ENCODE assay signal across 35 cellular contexts in the genomic region with DNA sequence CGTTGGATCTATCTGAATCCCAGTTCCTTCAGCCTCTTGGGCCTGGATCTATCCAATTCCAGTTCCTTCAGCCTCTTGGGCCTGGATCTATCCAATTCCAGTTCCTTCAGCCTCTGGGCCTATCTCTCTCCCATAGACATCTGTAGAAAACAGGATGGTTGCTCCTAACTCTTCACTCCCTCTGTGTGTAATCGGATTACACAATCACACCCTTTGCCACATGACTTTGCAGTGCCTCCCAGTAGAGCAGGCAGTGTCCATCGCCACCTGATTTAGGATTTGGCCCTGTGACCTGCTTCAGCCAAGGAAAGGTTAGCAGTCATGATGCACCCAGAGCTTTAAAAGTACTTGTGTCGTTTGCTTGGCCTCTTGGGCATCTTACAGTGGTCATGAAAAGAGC. TPM values are rescaled to one million over a fixed set of nuclear protein-coding genes. Genes with fewer than 3 reads are reported as not detected.
"Had no signal": no experiment of that assay in that cellular context is flagged by ENCODE, and none has a peak within 500 bp of the region (broad histone marks: within the 10 kb centered on the region; RNA-seq: fewer than 3 reads in every experiment).

No MANE protein-coding gene starts in this region.

- H3K4me2 ChIP-seq: hepatocyte had no signal

- H3K27ac ChIP-seq: brain microvascular endothelial cell, esophagus muscularis mucosa, gastroesophageal sphincter, heart right ventricle, hepatocyte had no signal

- H3K9me3 Mint-ChIP-seq: activated CD4-positive, alpha-beta memory T cell treated with anti-CD3 and anti-CD28 coated beads, Interleukin-2, amount 10 ng/mL, durations not matched to agents 7 days and 5 days; activated naive CD4-positive, alpha-beta T cell treated with anti-CD3 and anti-CD28 coated beads, Interleukin-2, amount 10 ng/mL, durations not matched to agents 7 days and 5 days; activated T-cell treated with anti-CD3 and anti-CD28 coated beads, Interleukin-2, amount 50 U/mL, for 24 hours; activated T-cell treated with anti-CD3 and anti-CD28 coated beads, Interleukin-2, amount 50 U/mL, for 72 hours; effector memory CD8-positive, alpha-beta T cell; T-helper 2 cell treated with Interferon-gamma antibody and Interleukin-4, amounts not matched to agents 5 μg/mL and 100 μg/mL, for 36 hours had no signal

- H3K36me3 ChIP-seq: brain microvascular endothelial cell, esophagus muscularis mucosa, gastroesophageal sphincter, heart right ventricle had no signal

- H3K79me2 ChIP-seq: hepatocyte had no signal

- H3K4me3 ChIP-seq: esophagus muscularis mucosa, gastroesophageal sphincter, heart right ventricle, hepatocyte had no signal

- ATAC-seq: activated naive CD4-positive, alpha-beta T cell treated with anti-CD3 and anti-CD28 coated beads, Interleukin-2, amount 50 U/mL, for 72 hours; activated T-cell treated with anti-CD3 and anti-CD28 coated beads, Interleukin-2, amount 50 U/mL, for 72 hours; effector memory CD8-positive, alpha-beta T cell; gastroesophageal sphincter; heart right ventricle; T-helper 17 cell had no signal

- H3K9me3 ChIP-seq: esophagus muscularis mucosa, gastroesophageal sphincter had no signal

- H2AFZ ChIP-seq: hepatocyte had no signal

- DNase-seq: activated CD4-positive, alpha-beta memory T cell treated with anti-CD3 and anti-CD28 coated beads, Interleukin-2, amount 10 ng/mL, durations not matched to agents 7 days and 5 days; activated CD4-positive, alpha-beta T cell treated with anti-CD3 and anti-CD28 coated beads for 1 hour; activated CD4-positive, alpha-beta T cell treated with anti-CD3 and anti-CD28 coated beads for 4 hours; activated CD4-positive, alpha-beta T cell treated with anti-CD3 and anti-CD28 coated beads, Interleukin-2, amount 10 ng/mL, durations not matched to agents 7 days and 5 days; activated CD4-positive, alpha-beta T cell treated with anti-CD3 and anti-CD28 coated beads, Interleukin-2, amount 50 U/mL, for 4 hours; activated CD8-positive, alpha-beta memory T cell treated with anti-CD3 and anti-CD28 coated beads, Interleukin-2, amount 50 U/mL, for 48 hours; activated gamma-delta T cell; activated naive CD4-positive, alpha-beta T cell; activated naive CD4-positive, alpha-beta T cell treated with anti-CD3 and anti-CD28 coated beads, Interleukin-2, amount 10 ng/mL, durations not matched to agents 7 days and 5 days; activated naive CD8-positive, alpha-beta T cell treated with anti-CD3 and anti-CD28 coated beads, Interleukin-2, amount 10 ng/mL, durations not matched to agents 7 days and 5 days; activated T-cell treated with anti-CD3 and anti-CD28 coated beads for 4 hours; activated T-cell treated with anti-CD3 and anti-CD28 coated beads, Interleukin-2, amount 50 U/mL, for 24 hours; activated T-cell treated with anti-CD3 and anti-CD28 coated beads, Interleukin-2, amount 50 U/mL, for 72 hours; amniotic stem cell; anterior cingulate cortex; brain microvascular endothelial cell; caudate nucleus; cortex of kidney; dermis blood vessel endothelial cell; effector CD4-positive, alpha-beta T cell; effector memory CD8-positive, alpha-beta T cell; erythroblast; foreskin melanocyte; heart right ventricle; T-helper 17 cell; T1000 had no signal

- H3K4me1 Mint-ChIP-seq: activated CD4-positive, alpha-beta memory T cell treated with anti-CD3 and anti-CD28 coated beads, Interleukin-2, amount 10 ng/mL, durations not matched to agents 7 days and 5 days; activated CD4-positive, alpha-beta T cell treated with anti-CD3 and anti-CD28 coated beads, Interleukin-2, amount 10 ng/mL, durations not matched to agents 7 days and 5 days; activated naive CD4-positive, alpha-beta T cell treated with anti-CD3 and anti-CD28 coated beads, Interleukin-2, amount 10 ng/mL, durations not matched to agents 7 days and 5 days; activated naive CD8-positive, alpha-beta T cell treated with anti-CD3 and anti-CD28 coated beads, Interleukin-2, amount 10 ng/mL, durations not matched to agents 7 days and 5 days; T-helper 17 cell had no signal

- H3K4me3 Mint-ChIP-seq: activated CD4-positive, alpha-beta memory T cell treated with anti-CD3 and anti-CD28 coated beads, Interleukin-2, amount 10 ng/mL, durations not matched to agents 7 days and 5 days; activated CD4-positive, alpha-beta T cell treated with anti-CD3 and anti-CD28 coated beads, Interleukin-2, amount 10 ng/mL, durations not matched to agents 7 days and 5 days; activated naive CD4-positive, alpha-beta T cell treated with anti-CD3 and anti-CD28 coated beads, Interleukin-2, amount 10 ng/mL, durations not matched to agents 7 days and 5 days; activated naive CD8-positive, alpha-beta T cell treated with anti-CD3 and anti-CD28 coated beads, Interleukin-2, amount 10 ng/mL, durations not matched to agents 7 days and 5 days; activated T-cell treated with anti-CD3 and anti-CD28 coated beads, Interleukin-2, amount 50 U/mL, for 24 hours; activated T-cell treated with anti-CD3 and anti-CD28 coated beads, Interleukin-2, amount 50 U/mL, for 72 hours; effector memory CD8-positive, alpha-beta T cell; T-helper 17 cell; T-helper 2 cell treated with Interferon-gamma antibody and Interleukin-4, amounts not matched to agents 5 μg/mL and 100 μg/mL, for 36 hours had no signal

- FAIRE-seq: colon had no signal

- H3K27ac Mint-ChIP-seq: activated CD4-positive, alpha-beta memory T cell treated with anti-CD3 and anti-CD28 coated beads, Interleukin-2, amount 10 ng/mL, durations not matched to agents 7 days and 5 days; activated CD4-positive, alpha-beta T cell treated with anti-CD3 and anti-CD28 coated beads, Interleukin-2, amount 10 ng/mL, durations not matched to agents 7 days and 5 days; activated naive CD4-positive, alpha-beta T cell treated with anti-CD3 and anti-CD28 coated beads, Interleukin-2, amount 10 ng/mL, durations not matched to agents 7 days and 5 days; activated naive CD4-positive, alpha-beta T cell treated with anti-CD3 and anti-CD28 coated beads, Interleukin-2, amount 50 U/mL, for 72 hours; activated naive CD8-positive, alpha-beta T cell treated with anti-CD3 and anti-CD28 coated beads, Interleukin-2, amount 10 ng/mL, durations not matched to agents 7 days and 5 days; activated T-cell treated with anti-CD3 and anti-CD28 coated beads, Interleukin-2, amount 50 U/mL, for 24 hours; activated T-cell treated with anti-CD3 and anti-CD28 coated beads, Interleukin-2, amount 50 U/mL, for 72 hours; effector memory CD8-positive, alpha-beta T cell; T-helper 17 cell; T-helper 2 cell treated with Interferon-gamma antibody and Interleukin-4, amounts not matched to agents 5 μg/mL and 100 μg/mL, for 36 hours had no signal

- H3K36me3 Mint-ChIP-seq: activated naive CD4-positive, alpha-beta T cell treated with anti-CD3 and anti-CD28 coated beads, Interleukin-2, amount 10 ng/mL, durations not matched to agents 7 days and 5 days; activated naive CD4-positive, alpha-beta T cell treated with anti-CD3 and anti-CD28 coated beads, Interleukin-2, amount 50 U/mL, for 72 hours; activated naive CD8-positive, alpha-beta T cell treated with anti-CD3 and anti-CD28 coated beads, Interleukin-2, amount 10 ng/mL, durations not matched to agents 7 days and 5 days had no signal

- H3K4me1 ChIP-seq: esophagus muscularis mucosa, gastroesophageal sphincter, heart right ventricle had no signal

RNA-seq across cellular contexts. Expression of a gene that starts 56.7 kb away (rescaled TPM):
- total RNA-seq: activated CD4-positive, alpha-beta memory T cell treated with anti-CD3 and anti-CD28 coated beads, Interleukin-2, amount 10 ng/mL, durations not matched to agents 7 days and 5 days; activated CD4-positive, alpha-beta T cell treated with anti-CD3 and anti-CD28 coated beads, Interleukin-2, amount 10 ng/mL, durations not matched to agents 7 days and 5 days; activated naive CD4-positive, alpha-beta T cell treated with anti-CD3 and anti-CD28 coated beads, Interleukin-2, amount 50 U/mL, for 72 hours; activated naive CD8-positive, alpha-beta T cell treated with anti-CD3 and anti-CD28 coated beads, Interleukin-2, amount 10 ng/mL, durations not matched to agents 7 days and 5 days; activated T-cell treated with anti-CD3 and anti-CD28 coated beads, Interleukin-2, amount 50 U/mL, for 72 hours; dermis blood vessel endothelial cell; esophagus muscularis mucosa; fibroblast of lung; fibroblast of villous mesenchyme; gastroesophageal sphincter; glomerular endothelial cell; hepatocyte; T-helper 17 cell had no signal
- polyA plus RNA-seq: fibroblast of lung, hepatocyte had no signal
